Comparison of ENCODE assay signal across 8 cellular contexts in the genomic region with DNA sequence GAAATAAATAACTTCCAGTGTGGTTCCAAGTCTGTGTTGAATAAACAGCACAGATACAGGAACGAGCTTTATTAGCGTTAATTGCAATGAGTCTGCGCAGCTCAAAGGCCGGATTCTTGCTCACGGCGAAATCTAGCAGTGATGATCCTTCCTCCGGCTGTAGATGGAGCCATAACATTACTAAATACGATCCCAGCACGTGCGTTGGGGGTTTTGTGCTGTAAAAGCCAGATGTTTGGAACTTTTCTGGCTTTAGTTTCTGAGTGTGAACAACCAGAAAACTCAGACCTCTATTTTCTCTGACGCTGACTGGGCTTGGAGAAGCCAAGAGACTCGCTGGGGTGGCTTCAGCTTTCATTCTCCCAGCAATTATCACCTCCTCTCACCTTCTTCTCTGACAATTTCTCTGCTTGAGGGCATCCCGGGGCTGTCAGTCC. TPM values are rescaled to one million over a fixed set of nuclear protein-coding genes. Genes with fewer than 3 reads are reported as not detected.
DNase-seq lines count a peak whose midpoint lies in the region; ATAC-seq, FAIRE-seq and TF ChIP-seq lines count a peak whose summit lies in the region.

No MANE protein-coding gene starts in this region.

- peaks cover 0 to 6% of the 10 kb centered on the region in 2 donors for H3K4me1 ChIP-seq in left lung

- no peaks in the 10 kb centered on the region for H3K9me3 ChIP-seq in left lung

- no peak overlapping the region for H3K27ac ChIP-seq in left lung

- H3K4me3 Mint-ChIP-seq in activated B cell treated with CpG ODN at 0.5 μM for 24 hours (no peak overlapping the region), chondrocyte (ENCODE audit: unreplicated experiment) (peak overlapping the region; percentile 46)

- in situ Hi-C loops in ACHN (cut with HindIII; ENCODE audit: low pct_ligation_motif_present, low pct_unique_long_range_greater_than_20kb, low sequenced_read_pairs) = no loop called here

- peak; percentile 82 for FAIRE-seq in GM18507 (lab: Jason Lieb, UNC)

- H3K9me3 Mint-ChIP-seq in activated B cell treated with CpG ODN at 0.5 μM for 24 hours (no peaks in the 10 kb centered on the region), chondrocyte (ENCODE audit: low read depth) (no peaks in the 10 kb centered on the region)

- TF ChIP-seq CTCF in activated B cell treated with CpG ODN at 0.5 μM for 24 hours (IDR thresholded peaks at IDR 0.05) = peak; percentile 14
- peak; percentile 96 for TF ChIP-seq CTCF in chondrocyte (IDR thresholded peaks at IDR 0.05)
- TF ChIP-seq CTCF in left lung (IDR thresholded peaks at IDR 0.05) = peak; percentile 48 to 58

- H3K4me1 Mint-ChIP-seq in activated B cell treated with CpG ODN at 0.5 μM for 24 hours (peaks cover 6% of the 10 kb centered on the region), chondrocyte (ENCODE audit: low read depth) (peaks cover 15% of the 10 kb centered on the region)

- no peaks in the 10 kb centered on the region for H3K36me3 Mint-ChIP-seq in activated B cell treated with CpG ODN at 0.5 μM for 24 hours (ENCODE audit: low read depth)
- no peaks in the 10 kb centered on the region for H3K36me3 Mint-ChIP-seq in chondrocyte (ENCODE audit: low read depth)

- H3K27me3 Mint-ChIP-seq in activated B cell treated with CpG ODN at 0.5 μM for 24 hours = peaks cover 19% of the 10 kb centered on the region
- peaks cover 31% of the 10 kb centered on the region for H3K27me3 Mint-ChIP-seq in chondrocyte (ENCODE audit: low read depth)

- no peaks in the 10 kb centered on the region for H3K36me3 ChIP-seq in left lung

- POLR2A ChIA-PET in activated B cell treated with CpG ODN at 0.5 μM for 24 hours (lab: Charles Lee) = interaction anchor here (0.7 to 0.9 kb wide), 2 partner anchors 32 to 48 kb away, joined by 3 read pairs; no protein-coding TSS in a partner anchor

- intact Hi-C loops in activated B cell treated with CpG ODN at 0.5 μM for 24 hours (cut with micrococcal nuclease) (loop anchor here (2.0 kb wide), 2 partner anchors 1709 to 1915 kb away; no protein-coding TSS in a partner anchor), left lung (cut with DNase I) (no loop called here)

- H3K27ac Mint-ChIP-seq in activated B cell treated with CpG ODN at 0.5 μM for 24 hours (no peak overlapping the region), chondrocyte (ENCODE audit: unreplicated experiment) (no peak overlapping the region)

- CTCF ChIA-PET in activated B cell treated with CpG ODN at 0.5 μM for 24 hours (lab: Charles Lee) = interaction anchor here (0.6 to 1.3 kb wide), 9 partner anchors 9 to 1915 kb away, joined by 3 to 8 read pairs (median 4); no protein-coding TSS in a partner anchor

- peaks cover 0 to 28% of the 10 kb centered on the region in 2 donors for H3K27me3 ChIP-seq in left lung

- ATAC-seq in HG03097 (IDR thresholded peaks at IDR 0.05; ENCODE audit: low FRiP score, unreplicated experiment) (peak; percentile 67), activated B cell treated with CpG ODN at 0.5 μM for 24 hours (ENCODE audit: low read depth) (peak; percentile 72), left lung (peak; percentile 96)

- DNase-seq in ACHN (peak; percentile 62), GM18507 (ENCODE audit: extremely low spot score, insufficient read length, low read depth) (peak; percentile 40), NCI-H2227 treated with DMSO at 0.1 percent for 48 hours (lab: John Stamatoyannopoulos, UW) (peak; percentile 64), activated B cell treated with CpG ODN at 0.5 μM for 24 hours (no peak), chondrocyte (ENCODE audit: low spot score) (no peak), left lung (peak in 1 of 2 donors; percentile 40)
- peak; percentile 42 to 45 for DNase-seq in stimulated activated CD4-positive, alpha-beta T cell treated with anti-CD3 and anti-CD28 coated beads, Interleukin-4, amount 100 ng/mL, for 4 hours

- no peak overlapping the region for H3K4me3 ChIP-seq in left lung

RNA-seq across cellular contexts. Expression of gene AKTIP, which starts 47.0 kb away (rescaled TPM):
- total RNA-seq in activated B cell treated with CpG ODN at 0.5 μM for 24 hours (19.3 and 22.8 TPM in 2 replicates), chondrocyte (33.2 to 42.1 TPM (median 36.1 TPM) in 3 replicates), left lung (10 to 100 TPM; 36.9 to 43.5 TPM)

Comparison
In these comparisons a context has a peak if more than half of its experiments do, and no peak if none do; other contexts are left out.
1. DNase-seq: peak in ACHN (single experiment), GM18507 (single experiment), NCI-H2227 treated with DMSO at 0.1 percent for 48 hours (single experiment) and stimulated activated CD4-positive, alpha-beta T cell treated with anti-CD3 and anti-CD28 coated beads, Interleukin-4, amount 100 ng/mL, for 4 hours (2 of 2); none in activated B cell treated with CpG ODN at 0.5 μM for 24 hours (single experiment) and chondrocyte (single experiment).
2. CTCF ChIP-seq: peak in every context shown above with its lines; median percentile 96 in chondrocyte; 53 in left lung; 14 in activated B cell treated with CpG ODN at 0.5 μM for 24 hours.
3. Peak in every context shown above with its lines, with median percentiles within 50 percentile points of each other: ATAC-seq.